Comparison of ENCODE assay signal across 8 cellular contexts in the genomic region with DNA sequence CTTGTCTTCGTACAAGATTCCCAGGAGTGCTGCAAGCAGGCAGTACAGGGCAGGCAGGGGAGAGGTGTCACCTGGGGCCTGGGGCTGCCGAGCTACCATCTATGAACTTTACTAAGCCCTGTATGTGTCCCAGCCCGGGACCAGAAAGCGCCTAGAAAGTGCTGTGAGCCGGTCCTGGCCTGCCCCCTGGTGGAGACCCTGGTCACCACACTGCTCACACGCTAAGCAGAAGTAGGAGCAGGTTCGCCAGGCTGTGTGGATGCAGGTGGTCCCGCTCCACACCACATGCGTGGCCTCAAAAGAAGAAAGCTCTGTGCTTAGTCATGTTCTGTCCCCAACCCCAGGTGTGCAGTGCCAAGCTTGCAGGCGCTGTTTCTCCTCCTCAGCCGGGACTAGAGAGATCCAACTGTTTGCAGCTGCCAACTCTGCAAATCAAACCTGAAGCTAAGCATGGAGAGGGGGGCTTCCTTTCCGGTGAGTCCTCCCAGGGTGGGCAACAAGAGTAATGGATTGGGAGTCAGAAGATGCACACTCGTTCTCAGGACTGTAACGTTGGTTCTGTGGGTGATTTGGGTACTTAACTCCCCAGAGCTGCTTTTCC. TPM values are rescaled to one million over a fixed set of nuclear protein-coding genes. Genes with fewer than 3 reads are reported as not detected.
DNase-seq lines count a peak whose midpoint lies in the region; ATAC-seq and TF ChIP-seq lines count a peak whose summit lies in the region.
"Not testable (repeated sequence)": the region's sequence is repeated elsewhere in the genome, so short reads cannot be mapped to it uniquely, and the experiment has no call there.

No MANE protein-coding gene starts in this region.

- not testable (repeated sequence) for H3K27ac ChIP-seq in CD4-positive, alpha-beta T cell (ENCODE audit: low read depth, low read length); ascending aorta

- H3K4me3 Mint-ChIP-seq in CD4-positive, alpha-beta T cell: not testable (repeated sequence)

- not testable (repeated sequence) for H3K9me3 ChIP-seq in CD4-positive, alpha-beta T cell (ENCODE audit: control insufficient read depth, low read length); ascending aorta

- peak; percentile 70 for TF ChIP-seq CTCF in CD4-positive, alpha-beta T cell (IDR thresholded peaks at IDR 0.05)
- TF ChIP-seq CTCF in ascending aorta (IDR thresholded peaks at IDR 0.05): peak; percentile 38 to 52 (median 45)
- TF ChIP-seq CTCF in omental fat pad (IDR thresholded peaks at IDR 0.05): peak in 2 of 3 donors; percentile 19 to 40

- H3K27me3 ChIP-seq in CD4-positive, alpha-beta T cell (ENCODE audit: control insufficient read depth, insufficient read depth, low read length); ascending aorta: not testable (repeated sequence)

- H3K4me3 ChIP-seq in ascending aorta: not testable (repeated sequence)

- intact Hi-C loops in CD4-positive, alpha-beta T cell (cut with DNase I, micrococcal nuclease): loop anchor here in 1 of 2 experiments (10.0 kb wide), 1 partner anchor 263 kb away; a partner anchor contains a TSS
- intact Hi-C loops in ascending aorta (cut with DNase I); Right ventricle myocardium superior (cut with DNase I): not testable (repeated sequence)

- POLR2A ChIA-PET in CD4-positive, alpha-beta T cell (lab: Charles Lee): not testable (repeated sequence)

- H3K36me3 ChIP-seq in ascending aorta: not testable (repeated sequence)

- H3K27ac Mint-ChIP-seq in CD4-positive, alpha-beta T cell: not testable (repeated sequence)

- not testable (repeated sequence) for ATAC-seq in CD4-positive, alpha-beta T cell (ENCODE audit: poor library complexity); Right ventricle myocardium superior (ENCODE audit: poor library complexity); omental fat pad (ENCODE audit: low FRiP score)

- H3K4me1 Mint-ChIP-seq in CD4-positive, alpha-beta T cell (ENCODE audit: low read depth): not testable (repeated sequence)

- CTCF ChIA-PET in CD4-positive, alpha-beta T cell (lab: Charles Lee): interaction anchor here (1.3 kb wide), 1 partner anchor 321 kb away, joined by 3 read pairs; no protein-coding TSS in a partner anchor

- not testable (repeated sequence) for H3K4me1 ChIP-seq in ascending aorta

- not testable (repeated sequence) for H3K36me3 Mint-ChIP-seq in CD4-positive, alpha-beta T cell (ENCODE audit: low read depth)

- H3K9me3 Mint-ChIP-seq in CD4-positive, alpha-beta T cell: not testable (repeated sequence)

- peaks cover 13% of the 10 kb centered on the region for H3K27me3 Mint-ChIP-seq in CD4-positive, alpha-beta T cell

- DNase-seq in CD4-positive, alpha-beta T cell: peak; percentile 61 to 82 (median 68)
- DNase-seq in HK-2 (ENCODE audit: unreplicated experiment): peak; percentile 52
- peak; percentile 19 for DNase-seq in NCI-H748 treated with DMSO at 0.1 percent for 48 hours (lab: John Stamatoyannopoulos, UW)
- DNase-seq in activated CD4-positive, CD25-positive, alpha-beta regulatory T cell treated with anti-CD3 and anti-CD28 coated beads, Interleukin-2, amount 50 U/mL, for 16 hours (ENCODE audit: low read depth, low spot score): peak; percentile 45
- DNase-seq in ascending aorta (ENCODE audit: low spot score in 2 of 2): peak in 1 of 2 donors; percentile 73
- peak; percentile 84 for DNase-seq in Right ventricle myocardium superior
- DNase-seq in omental fat pad (ENCODE audit: low spot score): peak; percentile 31
- peak; percentile 53 to 59 for DNase-seq in stimulated activated CD8-positive, alpha-beta memory T cell treated with anti-CD3 and anti-CD28 coated beads, Interleukin-7, amount 100 ng/mL, for 1 hour (ENCODE audit: low read depth in 2 of 2)

RNA-seq across cellular contexts. Expression of a gene that starts 31.7 kb away (rescaled TPM):
- 10 to 100 TPM; 73.5 to 84.5 TPM for total RNA-seq in CD4-positive, alpha-beta T cell
- 24.6 TPM for total RNA-seq in ascending aorta
- 30.0 TPM for total RNA-seq in Right ventricle myocardium superior
- 10 to 100 TPM; 25.7 to 59.9 (median 28.2) TPM for total RNA-seq in omental fat pad
